Comparison of ENCODE assay signal across 11 cellular contexts in genomic region chr11:82978422-82979099, GRCh38.
DNase-seq lines count a peak whose midpoint lies in the region; ATAC-seq, FAIRE-seq and TF ChIP-seq lines count a peak whose summit lies in the region.
"Had no signal": no experiment of that assay in that cellular context is flagged by ENCODE, and none has a peak within 500 bp of the region (broad histone marks: within the 10 kb centered on the region; RNA-seq: fewer than 3 reads in every experiment).

No MANE protein-coding gene starts in this region.

- peaks cover 42% of the 10 kb centered on the region for H3K4me1 Mint-ChIP-seq in activated T-helper 2 cell treated with anti-CD3 and anti-CD28 coated beads, Interferon-gamma antibody, Interleukin-2, Interleukin-4, amounts not matched to agents 10 μg/mL and 5 μg/mL and 100 μg/mL, durations not matched to agents 14 hours and 24 hours and 36 hours (ENCODE audit: low read depth)

- no peak for TF ChIP-seq CTCF in osteoblast (IDR thresholded peaks at IDR 0.05; ENCODE audit: extremely low read depth, low read depth, low read length)

- DNase-seq in GM12892 (ENCODE audit: insufficient read length) (no peak), osteoblast (ENCODE audit: insufficient read length, low spot score, missing footprints) (peak; percentile 81), SHP77 (lab: John Stamatoyannopoulos, UW) (no peak), iPS-NIHi7 (ENCODE audit: extremely low spot score) (no peak), NCI-H1092 treated with DMSO at 0.1 percent for 48 hours (lab: John Stamatoyannopoulos, UW) (no peak)
- DNase-seq in activated T-helper 2 cell treated with anti-CD3 and anti-CD28 coated beads, Interferon-gamma antibody, Interleukin-2, Interleukin-4, amounts not matched to agents 10 μg/mL and 5 μg/mL and 100 μg/mL, durations not matched to agents 14 hours and 24 hours and 36 hours (ENCODE audit: low spot score), result no peak
- DNase-seq: thyroid gland had no signal

- H3K9me3 ChIP-seq in osteoblast (ENCODE audit: low read depth, low read length), result no peaks in the 10 kb centered on the region
- H3K9me3 ChIP-seq: neutrophil, thyroid gland had no signal

- H3K27me3 ChIP-seq in osteoblast (ENCODE audit: insufficient read depth, low read length), result no peaks in the 10 kb centered on the region
- H3K27me3 ChIP-seq: cardiac muscle cell, neutrophil, thyroid gland had no signal

- H3K79me2 ChIP-seq in osteoblast (ENCODE audit: insufficient read depth, low read length), result no peaks in the 10 kb centered on the region

- H3K4me3 Mint-ChIP-seq in activated T-helper 2 cell treated with anti-CD3 and anti-CD28 coated beads, Interferon-gamma antibody, Interleukin-2, Interleukin-4, amounts not matched to agents 10 μg/mL and 5 μg/mL and 100 μg/mL, durations not matched to agents 14 hours and 24 hours and 36 hours (ENCODE audit: low read depth), result peak overlapping the region; percentile 9

- no peak overlapping the region for H3K4me2 ChIP-seq in osteoblast (ENCODE audit: insufficient read depth, low read length)

- no peaks in the 10 kb centered on the region for H3K9me3 Mint-ChIP-seq in activated T-helper 2 cell treated with anti-CD3 and anti-CD28 coated beads, Interferon-gamma antibody, Interleukin-2, Interleukin-4, amounts not matched to agents 10 μg/mL and 5 μg/mL and 100 μg/mL, durations not matched to agents 14 hours and 24 hours and 36 hours

- H4K20me1 ChIP-seq in osteoblast (ENCODE audit: insufficient read depth, low read length), result no peaks in the 10 kb centered on the region

- TF ChIP-seq POLR2A in GM12892 (IDR thresholded peaks at IDR 0.05; ENCODE audit: low read depth, low read length), result no peak

- H3K4me1 ChIP-seq in osteoblast (ENCODE audit: insufficient read depth, low read length), result peaks cover 31% of the 10 kb centered on the region
- H3K4me1 ChIP-seq: thyroid gland had no signal

- peak overlapping the region; percentile 83 for H3K27ac ChIP-seq in osteoblast (ENCODE audit: low read depth, low read length)
- H3K27ac ChIP-seq: cardiac muscle cell, neutrophil, thyroid gland had no signal

- peak overlapping the region; percentile 73 for H3K27ac Mint-ChIP-seq in activated T-helper 2 cell treated with anti-CD3 and anti-CD28 coated beads, Interferon-gamma antibody, Interleukin-2, Interleukin-4, amounts not matched to agents 10 μg/mL and 5 μg/mL and 100 μg/mL, durations not matched to agents 14 hours and 24 hours and 36 hours

- intact Hi-C loops in activated T-helper 2 cell treated with anti-CD3 and anti-CD28 coated beads, Interferon-gamma antibody, Interleukin-2, Interleukin-4, amounts not matched to agents 10 μg/mL and 5 μg/mL and 100 μg/mL, durations not matched to agents 14 hours and 24 hours and 36 hours (cut with micrococcal nuclease), result loop anchor here (1.0 to 2.0 kb wide), 6 partner anchors 17 to 93 kb away; partner anchors contain the start of gene RAB30

- no peaks in the 10 kb centered on the region for H3K27me3 Mint-ChIP-seq in activated T-helper 2 cell treated with anti-CD3 and anti-CD28 coated beads, Interferon-gamma antibody, Interleukin-2, Interleukin-4, amounts not matched to agents 10 μg/mL and 5 μg/mL and 100 μg/mL, durations not matched to agents 14 hours and 24 hours and 36 hours (ENCODE audit: low read depth)

- no peak overlapping the region for H2AFZ ChIP-seq in osteoblast (ENCODE audit: low read length)

- no peak overlapping the region for H3K4me3 ChIP-seq in osteoblast (ENCODE audit: insufficient read depth, low read length)
- H3K4me3 ChIP-seq: cardiac muscle cell, thyroid gland had no signal

- peaks cover 9% of the 10 kb centered on the region for H3K36me3 ChIP-seq in osteoblast (ENCODE audit: insufficient read depth, low read length)
- H3K36me3 ChIP-seq: cardiac muscle cell, neutrophil had no signal

- peak; percentile 88 for FAIRE-seq in GM12892 (lab: Jason Lieb, UNC)

- ATAC-seq in HG02852 (IDR thresholded peaks at IDR 0.05; ENCODE audit: unreplicated experiment), result peak; percentile 61
- no peak for ATAC-seq in GM19324 (IDR thresholded peaks at IDR 0.05; ENCODE audit: low FRiP score, unreplicated experiment)

- peaks cover 45% of the 10 kb centered on the region for H3K36me3 Mint-ChIP-seq in activated T-helper 2 cell treated with anti-CD3 and anti-CD28 coated beads, Interferon-gamma antibody, Interleukin-2, Interleukin-4, amounts not matched to agents 10 μg/mL and 5 μg/mL and 100 μg/mL, durations not matched to agents 14 hours and 24 hours and 36 hours (ENCODE audit: low read depth)
